Comparison of ENCODE assay signal across 14 cellular contexts in the genomic region with DNA sequence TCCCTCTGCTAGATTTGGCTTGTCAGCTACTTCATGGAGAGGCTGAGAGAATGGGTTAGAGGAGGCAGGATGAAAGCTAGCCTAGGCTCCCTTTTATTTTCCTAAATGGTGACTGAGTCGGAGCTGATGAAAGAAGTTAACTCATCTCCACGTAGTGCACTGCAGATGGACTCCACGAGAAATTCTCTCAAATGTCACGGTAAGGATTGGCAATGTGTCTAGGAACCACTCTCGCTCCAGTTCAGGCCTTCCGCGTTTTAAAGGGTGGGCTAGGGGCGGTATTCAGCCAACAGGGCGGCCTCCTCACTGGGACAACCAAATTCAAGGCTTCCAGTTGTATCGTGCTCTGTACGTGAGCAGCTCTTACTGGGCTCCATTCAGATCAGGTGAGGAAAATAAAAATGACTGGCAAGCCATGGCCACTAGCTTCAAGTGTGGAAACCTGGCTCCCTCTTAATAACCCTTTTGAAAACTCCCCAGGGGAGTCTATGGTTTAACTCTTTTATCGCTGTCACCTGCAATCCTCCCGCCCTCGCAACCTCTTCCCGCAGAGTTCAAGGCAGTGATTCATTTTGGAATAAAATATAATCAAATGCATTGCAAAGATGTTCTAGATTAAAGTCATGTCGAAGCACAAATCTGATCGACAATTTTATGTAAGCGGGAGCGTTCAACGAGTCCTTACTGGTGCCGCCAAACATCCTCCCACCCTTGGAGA. TPM values are rescaled to one million over a fixed set of nuclear protein-coding genes. Genes with fewer than 3 reads are reported as not detected.
A peak's percentile ranks its signal among the peaks of the same experiment; 100 is the strongest.
DNase-seq lines count a peak whose midpoint lies in the region; ATAC-seq and TF ChIP-seq lines count a peak whose summit lies in the region.
"Had no signal": no experiment of that assay in that cellular context is flagged by ENCODE, and none has a peak within 500 bp of the region (broad histone marks: within the 10 kb centered on the region; RNA-seq: fewer than 3 reads in every experiment).

No MANE protein-coding gene starts in this region.

- H3K27ac ChIP-seq in BLaER1 (no peak overlapping the region), dorsolateral prefrontal cortex (peak overlapping the region; percentile 47 to 97 (median 93))
- H3K27ac ChIP-seq: C4-2B had no signal

- peak in 1 of 56 donors; percentile 10 for TF ChIP-seq CTCF in dorsolateral prefrontal cortex (IDR thresholded peaks at IDR 0.05 in 54 of 56, conservative IDR thresholded peaks at IDR 0.05 in 2 of 56; ENCODE audit: low read depth in 1 of 56, partially characterized antibody in 56 of 56)

- no peak for ATAC-seq in stimulated activated naive CD8-positive, alpha-beta T cell treated with anti-CD3 and anti-CD28 coated beads, Interleukin-15, Interleukin-2, amounts not matched to agents 100 U/mL and 50 U/mL, for 24 hours
- ATAC-seq in GM19351 (IDR thresholded peaks at IDR 0.05; ENCODE audit: unreplicated experiment) (no peak), GM18861 (IDR thresholded peaks at IDR 0.05; ENCODE audit: unreplicated experiment) (no peak)

- DNase-seq in NCI-H1417 treated with DMSO at 0.1 percent for 48 hours (lab: John Stamatoyannopoulos, UW) (peak; percentile 57), dorsolateral prefrontal cortex (peak in 5 of 10 donors; percentile 9 to 43 (median 32)), midbrain (lab: John Stamatoyannopoulos, UW) (peak; percentile 59), SHP77 (lab: John Stamatoyannopoulos, UW) (no peak)
- DNase-seq in stimulated activated naive CD8-positive, alpha-beta T cell treated with anti-CD3 and anti-CD28 coated beads, Interleukin-15, Interleukin-2, amounts not matched to agents 100 U/mL and 50 U/mL, for 24 hours, result no peak
- DNase-seq: activated naive CD4-positive, alpha-beta T cell treated with anti-CD3 and anti-CD28 coated beads, Interleukin-2, amount 50 U/mL, for 16 hours; kidney glomerular epithelial cell; NCI-H1930 had no signal

- intact Hi-C loops in dorsolateral prefrontal cortex (cut with DNase I), result loop anchor here (5.0 to 10.0 kb wide), 3 partner anchors 131 to 211 kb away; no protein-coding TSS in a partner anchor

- no peaks in the 10 kb centered on the region for H4K20me1 ChIP-seq in BLaER1

- peak overlapping the region; percentile 74; the same call in 1 of the 2 replicates for H3K4me3 ChIP-seq in BLaER1
- H3K4me3 ChIP-seq in dorsolateral prefrontal cortex, result peak overlapping the region; percentile 42 to 87 (median 73)

- no peaks in the 10 kb centered on the region for H3K36me3 ChIP-seq in BLaER1

- H3K4me2 ChIP-seq in BLaER1, result peak overlapping the region; percentile 99; the same call in 1 of the 2 replicates

- H3K9ac ChIP-seq in BLaER1, result no peak overlapping the region

- H3K9me3 ChIP-seq in BLaER1, result no peaks in the 10 kb centered on the region

- H3K4me1 ChIP-seq in BLaER1, result no peaks in the 10 kb centered on the region

- peaks cover 32% of the 10 kb centered on the region for H3K27me3 ChIP-seq in BLaER1
- H3K27me3 ChIP-seq in dorsolateral prefrontal cortex, result peaks cover 0 to 30% (median 0%) of the 10 kb centered on the region in 45 donors

RNA-seq across cellular contexts. Expression of a gene that starts 1.3 kb away (rescaled TPM):
- 100 to 1,000 TPM in 76 of 120 experiments, 10 to 100 TPM in 44; 36.8 to 343 (median 112) TPM for total RNA-seq in dorsolateral prefrontal cortex
- total RNA-seq: posterior vena cava, SK-MEL-5 had no signal

Comparison
In these comparisons a context has a peak if more than half of its experiments do, and no peak if none do; other contexts are left out.
1. DNase-seq: peak in NCI-H1417 treated with DMSO at 0.1 percent for 48 hours (single experiment) and midbrain (single experiment); none in stimulated activated naive CD8-positive, alpha-beta T cell treated with anti-CD3 and anti-CD28 coated beads, Interleukin-15, Interleukin-2, amounts not matched to agents 100 U/mL and 50 U/mL, for 24 hours (single experiment) and SHP77 (0 of 2).